In genomic region chr4:68433582-68433981, GRCh38 we compare ENCODE assay signal across 1 cellular context.
TF ChIP-seq lines count a peak whose summit lies in the region.

No MANE protein-coding gene starts in this region.

TF ChIP-seq in WTC11, 78 proteins besides CTCF, POLR2A, EP300 and RAD21 (continued from another document):
- TF ChIP-seq ZNF281 (CRISPR knock-in tag; IDR thresholded peaks at IDR 0.05) (no peak), OVOL2 (CRISPR knock-in tag; IDR thresholded peaks at IDR 0.05; ENCODE audit: borderline replicate concordance) (no peak), NFYB (CRISPR knock-in tag; conservative IDR thresholded peaks at IDR 0.05; ENCODE audit: low read depth) (no peak), CBFB (CRISPR knock-in tag; IDR thresholded peaks at IDR 0.05; ENCODE audit: low read depth) (no peak), ZNF263 (CRISPR knock-in tag; IDR thresholded peaks at IDR 0.05; ENCODE audit: low read depth) (no peak)
